22 cellular contexts compared by ENCODE assay signal in genomic region chr6:16006681-16007080, GRCh38.
"Had no signal": no experiment of that assay in that cellular context is flagged by ENCODE, and none has a peak within 500 bp of the region (broad histone marks: within the 10 kb centered on the region; RNA-seq: fewer than 3 reads in every experiment).

No MANE protein-coding gene starts in this region.

- ATAC-seq: left colon; left ventricle myocardium superior; lower lobe of right lung; naive thymus-derived CD8-positive, alpha-beta T cell; right lobe of liver had no signal

- H3K9me3 ChIP-seq: colonic mucosa, lower lobe of right lung, ovary, right lobe of liver, stomach, thyroid gland had no signal

- H3K4me2 ChIP-seq: smooth muscle cell had no signal

- FAIRE-seq: frontal cortex, keratinocyte had no signal

- DNase-seq: colonic mucosa; dermis blood vessel endothelial cell; effector memory CD4-positive, alpha-beta T cell; head of caudate nucleus; left colon; left ventricle myocardium superior; lower lobe of right lung; naive thymus-derived CD8-positive, alpha-beta T cell; nephron progenitor cell; nucleus accumbens; ovary; right lobe of liver; stimulated activated CD4-positive, alpha-beta T cell treated with anti-CD3 and anti-CD28 coated beads, Interleukin-12 subunit alpha, Interleukin-12 subunit beta, amount 100 ng/mL, for 4 hours; stimulated activated CD4-positive, alpha-beta T cell treated with anti-CD3 and anti-CD28 coated beads, Interleukin-1b, Interleukin-23, amount 100 ng/mL, for 48 hours; stimulated activated CD4-positive, alpha-beta T cell treated with anti-CD3 and anti-CD28 coated beads, Interleukin-4, amount 100 ng/mL, for 1 hour; stimulated activated CD8-positive, alpha-beta memory T cell treated with anti-CD3 and anti-CD28 coated beads, Interleukin-4, amount 100 ng/mL, for 48 hours; stimulated activated naive CD4-positive, alpha-beta T cell treated with Interleukin-2 at 50 U/mL for 16 hours; stomach; thyroid gland had no signal

- H3K4me3 ChIP-seq: colonic mucosa, lower lobe of right lung, ovary, right lobe of liver, smooth muscle cell, stomach, thyroid gland had no signal

- H3K36me3 ChIP-seq: colonic mucosa, lower lobe of right lung, ovary, right lobe of liver, stomach, thyroid gland had no signal

- H3K27ac ChIP-seq: colonic mucosa, lower lobe of right lung, ovary, right lobe of liver, stomach, thyroid gland had no signal

- H3K4me1 ChIP-seq: colonic mucosa, lower lobe of right lung, right lobe of liver, stomach, thyroid gland had no signal

- H3K27me3 ChIP-seq: colonic mucosa, ovary, right lobe of liver, stomach, thyroid gland had no signal
